Comparison of ENCODE assay signal across 20 cellular contexts in genomic region chr2:164145093-164145987, GRCh38.
DNase-seq lines count a peak whose midpoint lies in the region; TF ChIP-seq lines count a peak whose summit lies in the region.
"Had no signal": no experiment of that assay in that cellular context is flagged by ENCODE, and none has a peak within 500 bp of the region (broad histone marks: within the 10 kb centered on the region; RNA-seq: fewer than 3 reads in every experiment).

No MANE protein-coding gene starts in this region.

- H3K4me1 Mint-ChIP-seq in activated naive CD4-positive, alpha-beta T cell treated with anti-CD3 and anti-CD28 coated beads for 36 hours (ENCODE audit: low read depth), result no peaks in the 10 kb centered on the region
- H3K4me1 Mint-ChIP-seq: H9; naive thymus-derived CD4-positive, alpha-beta T cell had no signal

- no peak overlapping the region for H3K4me3 Mint-ChIP-seq in activated naive CD4-positive, alpha-beta T cell treated with anti-CD3 and anti-CD28 coated beads for 36 hours
- H3K4me3 Mint-ChIP-seq: activated T-cell treated with anti-CD3 and anti-CD28 coated beads, Interleukin-2, amount 50 U/mL, for 72 hours; H9; naive thymus-derived CD4-positive, alpha-beta T cell had no signal

- no peak overlapping the region for H3K27ac Mint-ChIP-seq in activated naive CD4-positive, alpha-beta T cell treated with anti-CD3 and anti-CD28 coated beads for 36 hours
- H3K27ac Mint-ChIP-seq: activated T-cell treated with anti-CD3 and anti-CD28 coated beads, Interleukin-2, amount 50 U/mL, for 72 hours; naive thymus-derived CD4-positive, alpha-beta T cell had no signal

- no peaks in the 10 kb centered on the region for H3K36me3 Mint-ChIP-seq in activated naive CD4-positive, alpha-beta T cell treated with anti-CD3 and anti-CD28 coated beads for 36 hours (ENCODE audit: low read depth)
- H3K36me3 Mint-ChIP-seq: naive thymus-derived CD4-positive, alpha-beta T cell had no signal

- no peaks in the 10 kb centered on the region for H3K9me3 ChIP-seq in osteoblast (ENCODE audit: low read depth, low read length)
- H3K9me3 ChIP-seq: adrenal gland, left ventricle myocardium inferior, transverse colon had no signal

- peak overlapping the region; percentile 61 for H2AFZ ChIP-seq in osteoblast (ENCODE audit: low read length)

- CTCF ChIA-PET in activated naive CD4-positive, alpha-beta T cell treated with anti-CD3 and anti-CD28 coated beads for 36 hours (lab: Charles Lee), result no interaction called here

- H3K27me3 Mint-ChIP-seq in activated naive CD4-positive, alpha-beta T cell treated with anti-CD3 and anti-CD28 coated beads for 36 hours (ENCODE audit: low read depth), result no peaks in the 10 kb centered on the region
- H3K27me3 Mint-ChIP-seq: naive thymus-derived CD4-positive, alpha-beta T cell had no signal

- H3K27ac ChIP-seq in osteoblast (ENCODE audit: low read depth, low read length), result peak overlapping the region; percentile 52
- H3K27ac ChIP-seq: adrenal gland, BLaER1, coronary artery, left ventricle myocardium inferior, transverse colon had no signal

- no peaks in the 10 kb centered on the region for H3K27me3 ChIP-seq in osteoblast (ENCODE audit: insufficient read depth, low read length)
- H3K27me3 ChIP-seq: adrenal gland, BLaER1, transverse colon had no signal

- no peaks in the 10 kb centered on the region for H4K20me1 ChIP-seq in osteoblast (ENCODE audit: insufficient read depth, low read length)
- H4K20me1 ChIP-seq: BLaER1 had no signal

- peak overlapping the region; percentile 57 for H3K4me2 ChIP-seq in osteoblast (ENCODE audit: insufficient read depth, low read length)
- H3K4me2 ChIP-seq: BLaER1 had no signal

- intact Hi-C loops in activated naive CD4-positive, alpha-beta T cell treated with anti-CD3 and anti-CD28 coated beads for 36 hours (cut with micrococcal nuclease), result no loop called here

- H3K4me3 ChIP-seq in osteoblast (ENCODE audit: insufficient read depth, low read length), result peak overlapping the region; percentile 6
- H3K4me3 ChIP-seq: adrenal gland, BLaER1, coronary artery, left ventricle myocardium inferior, transverse colon had no signal

- H3K79me2 ChIP-seq in osteoblast (ENCODE audit: insufficient read depth, low read length), result no peaks in the 10 kb centered on the region

- H3K36me3 ChIP-seq in osteoblast (ENCODE audit: insufficient read depth, low read length), result no peaks in the 10 kb centered on the region
- H3K36me3 ChIP-seq: adrenal gland, BLaER1, left ventricle myocardium inferior, transverse colon had no signal

- H3K4me1 ChIP-seq in osteoblast (ENCODE audit: insufficient read depth, low read length), result peaks cover 18% of the 10 kb centered on the region
- H3K4me1 ChIP-seq: adrenal gland, BLaER1, left ventricle myocardium inferior, transverse colon had no signal

- TF ChIP-seq CTCF in osteoblast (IDR thresholded peaks at IDR 0.05; ENCODE audit: extremely low read depth, low read depth, low read length), result no peak
- TF ChIP-seq CTCF in GM20000 (IDR thresholded peaks at IDR 0.05; ENCODE audit: extremely low read depth, missing control alignments), result no peak

- H3K9me3 Mint-ChIP-seq in activated naive CD4-positive, alpha-beta T cell treated with anti-CD3 and anti-CD28 coated beads for 36 hours, result peaks cover 2% of the 10 kb centered on the region
- H3K9me3 Mint-ChIP-seq: H9 had no signal

- peak; percentile 10 for DNase-seq in GM04504 (ENCODE audit: low read depth)
- DNase-seq in M059J (ENCODE audit: low read depth), result peak; percentile 55
- DNase-seq in dedifferentiated amniotic fluid mesenchymal stem cell (ENCODE audit: extremely low spot score), result peak; percentile 22
- DNase-seq in osteoblast (ENCODE audit: insufficient read length, low spot score, missing footprints), result peak; percentile 89
- no peak for DNase-seq in NCI-H748 treated with DMSO at 0.1 percent for 48 hours (lab: John Stamatoyannopoulos, UW)
- no peak for DNase-seq in iPS-NIHi7 (ENCODE audit: extremely low spot score)
- no peak for DNase-seq in GM20000 (ENCODE audit: low spot score)
- DNase-seq in activated naive CD4-positive, alpha-beta T cell treated with anti-CD3 and anti-CD28 coated beads for 36 hours, result no peak
- DNase-seq: activated CD4-positive, alpha-beta T cell treated with anti-CD3 and anti-CD28 coated beads, Interleukin-2, amount 50 U/mL, for 48 hours; activated T-cell treated with anti-CD3 and anti-CD28 coated beads, Interleukin-2, amount 50 U/mL, for 72 hours; adrenal gland; H9; KBM-7; left ventricle myocardium inferior; naive thymus-derived CD4-positive, alpha-beta T cell; NCI-H1694; stimulated activated CD4-positive, alpha-beta T cell treated with anti-CD3 and anti-CD28 coated beads, Interleukin-2, amount 100 ng/mL, for 48 hours; transverse colon had no signal

Comparison
In these comparisons a context has a peak if more than half of its experiments do, and no peak if none do; other contexts are left out.
1. DNase-seq: peak in GM04504 (single experiment), M059J (single experiment), dedifferentiated amniotic fluid mesenchymal stem cell (single experiment) and osteoblast (single experiment); none in NCI-H748 treated with DMSO at 0.1 percent for 48 hours (single experiment), iPS-NIHi7 (single experiment), GM20000 (single experiment) and activated naive CD4-positive, alpha-beta T cell treated with anti-CD3 and anti-CD28 coated beads for 36 hours (single experiment).